12 cellular contexts compared by ENCODE assay signal in genomic region chr4:168743576-168743975, GRCh38.
A peak's percentile ranks its signal among the peaks of the same experiment; 100 is the strongest.
DNase-seq lines count a peak whose midpoint lies in the region; ATAC-seq and TF ChIP-seq lines count a peak whose summit lies in the region.
"Had no signal": no experiment of that assay in that cellular context is flagged by ENCODE, and none has a peak within 500 bp of the region (broad histone marks: within the 10 kb centered on the region; RNA-seq: fewer than 3 reads in every experiment).

No MANE protein-coding gene starts in this region.

- no peak for TF ChIP-seq CTCF in lower lobe of right lung (IDR thresholded peaks at IDR 0.05)
- no peak for TF ChIP-seq CTCF in suprapubic skin (IDR thresholded peaks at IDR 0.05)

- H3K4me1 ChIP-seq in lower lobe of right lung (peaks cover 15% of the 10 kb centered on the region), suprapubic skin (peaks cover 7% of the 10 kb centered on the region)

- peak; percentile 6 for DNase-seq in NCI-H2029 treated with DMSO at 0.1 percent for 48 hours (lab: John Stamatoyannopoulos, UW)
- no peak for DNase-seq in NCI-H2029 (lab: John Stamatoyannopoulos, UW)
- peak; percentile 45 for DNase-seq in dermis blood vessel endothelial cell
- DNase-seq in lower lobe of right lung, result no peak
- DNase-seq in suprapubic skin (ENCODE audit: low spot score in 2 of 2), result no peak
- DNase-seq in superior temporal gyrus (ENCODE audit: extremely low spot score), result no peak
- no peak for DNase-seq in MG63
- DNase-seq in activated CD4-positive, alpha-beta T cell treated with anti-CD3 and anti-CD28 coated beads, Interleukin-2, amount 50 U/mL, for 1 hour, result no peak
- DNase-seq: 8988T, KBM-7, NCI-H1694 treated with DMSO at 0.1 percent for 48 hours had no signal

- H3K27ac ChIP-seq in lower lobe of right lung (peak overlapping the region; percentile 22), suprapubic skin (peak overlapping the region; percentile 22)

- H3K9me3 ChIP-seq in lower lobe of right lung, result no peaks in the 10 kb centered on the region
- H3K9me3 ChIP-seq in suprapubic skin, result no peaks in the 10 kb centered on the region
- H3K9me3 ChIP-seq in MG63, result no peaks in the 10 kb centered on the region; the same call in 1 of the 2 replicates
- H3K9me3 ChIP-seq: gastroesophageal sphincter had no signal

- 75% methylated on average over 3 of the region's 3 CpGs for WGBS in suprapubic skin

- H3K4me3 ChIP-seq in lower lobe of right lung (no peak overlapping the region), suprapubic skin (no peak overlapping the region), MG63 (no peak overlapping the region)
- H3K4me3 ChIP-seq: gastroesophageal sphincter had no signal

- H3K27me3 ChIP-seq in lower lobe of right lung (ENCODE audit: low read depth), result no peaks in the 10 kb centered on the region
- no peaks in the 10 kb centered on the region for H3K27me3 ChIP-seq in suprapubic skin
- H3K27me3 ChIP-seq in MG63, result no peaks in the 10 kb centered on the region
- H3K27me3 ChIP-seq: gastroesophageal sphincter had no signal

- TF ChIP-seq POLR2A in suprapubic skin (IDR thresholded peaks at IDR 0.05), result no peak

- H3K36me3 ChIP-seq in lower lobe of right lung, result no peaks in the 10 kb centered on the region
- no peaks in the 10 kb centered on the region for H3K36me3 ChIP-seq in suprapubic skin
- H3K36me3 ChIP-seq in MG63, result no peaks in the 10 kb centered on the region; the same call in 1 of the 2 replicates
- H3K36me3 ChIP-seq: gastroesophageal sphincter had no signal

- ATAC-seq in lower lobe of right lung, result peak; percentile 9 to 30
- ATAC-seq: gastroesophageal sphincter had no signal

- intact Hi-C loops in lower lobe of right lung (cut with DNase I), result no loop called here

- no peak for TF ChIP-seq EP300 in suprapubic skin (IDR thresholded peaks at IDR 0.05)

Comparison
In these comparisons a context has a peak if more than half of its experiments do, and no peak if none do; other contexts are left out.
1. DNase-seq: peak in NCI-H2029 treated with DMSO at 0.1 percent for 48 hours (single experiment) and dermis blood vessel endothelial cell (single experiment); none in NCI-H2029 (single experiment), lower lobe of right lung (single experiment), suprapubic skin (0 of 2), superior temporal gyrus (single experiment), MG63 (single experiment) and activated CD4-positive, alpha-beta T cell treated with anti-CD3 and anti-CD28 coated beads, Interleukin-2, amount 50 U/mL, for 1 hour (single experiment).